8 cellular contexts compared by ENCODE assay signal in genomic region chr3:9914559-9915251, GRCh38. TPM values are rescaled to one million over a fixed set of nuclear protein-coding genes. Genes with fewer than 3 reads are reported as not detected.
A peak's percentile ranks its signal among the peaks of the same experiment; 100 is the strongest.
DNase-seq lines count a peak whose midpoint lies in the region; ATAC-seq and TF ChIP-seq lines count a peak whose summit lies in the region.

No MANE protein-coding gene starts in this region.

- peak overlapping the region; percentile 34 for H3K4me3 Mint-ChIP-seq in CD4-positive, alpha-beta T cell
- H3K4me3 Mint-ChIP-seq in neural crest cell, result peak overlapping the region; percentile 51
- no peak overlapping the region for H3K4me3 Mint-ChIP-seq in activated T-cell treated with anti-CD3 and anti-CD28 coated beads, Interleukin-2, amount 50 U/mL, for 24 hours

- peak overlapping the region; percentile 79 for H3K4me3 ChIP-seq in coronary artery

- peak; percentile 42 for ATAC-seq in CD4-positive, alpha-beta T cell (ENCODE audit: poor library complexity)
- ATAC-seq in HG03066 (IDR thresholded peaks at IDR 0.05; ENCODE audit: low read depth, unreplicated experiment), result peak; percentile 41

- POLR2A ChIA-PET in CD4-positive, alpha-beta T cell (lab: Charles Lee), result interaction anchor here (4.9 kb wide), 1 partner anchor 18 kb away, joined by 32 read pairs; the partner anchor contains the start of gene CRELD1

- H3K9me3 Mint-ChIP-seq in CD4-positive, alpha-beta T cell, result no peaks in the 10 kb centered on the region
- H3K9me3 Mint-ChIP-seq in neural crest cell, result no peaks in the 10 kb centered on the region
- no peaks in the 10 kb centered on the region for H3K9me3 Mint-ChIP-seq in activated T-cell treated with anti-CD3 and anti-CD28 coated beads, Interleukin-2, amount 50 U/mL, for 24 hours

- no peak for DNase-seq in CD4-positive, alpha-beta T cell
- peak; percentile 81 for DNase-seq in coronary artery (ENCODE audit: low spot score)
- DNase-seq in neural crest cell (ENCODE audit: low read depth, low spot score), result no peak
- DNase-seq in ACHN, result no peak
- DNase-seq in OCI-M2 (lab: John Stamatoyannopoulos, UW; ENCODE audit: unreplicated experiment), result no peak
- DNase-seq in activated T-cell treated with anti-CD3 and anti-CD28 coated beads, Interleukin-2, amount 50 U/mL, for 24 hours, result no peak
- DNase-seq in GOT3 (lab: John Stamatoyannopoulos, UW), result no peak

- H3K27ac ChIP-seq in CD4-positive, alpha-beta T cell (ENCODE audit: low read depth, low read length), result no peak overlapping the region
- peak overlapping the region; percentile 80 to 92 for H3K27ac ChIP-seq in coronary artery

- TF ChIP-seq CTCF in CD4-positive, alpha-beta T cell (IDR thresholded peaks at IDR 0.05), result no peak
- TF ChIP-seq CTCF in coronary artery (IDR thresholded peaks at IDR 0.05) (no peak), neural crest cell (conservative IDR thresholded peaks at IDR 0.05) (no peak)

- in situ Hi-C loops in ACHN (cut with HindIII; ENCODE audit: low pct_ligation_motif_present, low pct_unique_long_range_greater_than_20kb, low sequenced_read_pairs), result no loop called here

- no peaks in the 10 kb centered on the region for H3K36me3 Mint-ChIP-seq in CD4-positive, alpha-beta T cell (ENCODE audit: low read depth)
- H3K36me3 Mint-ChIP-seq in neural crest cell (ENCODE audit: low read depth), result no peaks in the 10 kb centered on the region
- no peaks in the 10 kb centered on the region for H3K36me3 Mint-ChIP-seq in activated T-cell treated with anti-CD3 and anti-CD28 coated beads, Interleukin-2, amount 50 U/mL, for 24 hours (ENCODE audit: low read depth)

- no peaks in the 10 kb centered on the region for H3K27me3 Mint-ChIP-seq in CD4-positive, alpha-beta T cell
- H3K27me3 Mint-ChIP-seq in neural crest cell (ENCODE audit: low read depth), result no peaks in the 10 kb centered on the region
- peaks cover 16% of the 10 kb centered on the region for H3K27me3 Mint-ChIP-seq in activated T-cell treated with anti-CD3 and anti-CD28 coated beads, Interleukin-2, amount 50 U/mL, for 24 hours

- H3K27ac Mint-ChIP-seq in CD4-positive, alpha-beta T cell, result no peak overlapping the region
- no peak overlapping the region for H3K27ac Mint-ChIP-seq in neural crest cell (ENCODE audit: unreplicated experiment)
- H3K27ac Mint-ChIP-seq in activated T-cell treated with anti-CD3 and anti-CD28 coated beads, Interleukin-2, amount 50 U/mL, for 24 hours, result no peak overlapping the region

- intact Hi-C loops in CD4-positive, alpha-beta T cell (cut with DNase I, micrococcal nuclease), result no loop called here

- peaks cover 19% of the 10 kb centered on the region for H3K4me1 Mint-ChIP-seq in CD4-positive, alpha-beta T cell (ENCODE audit: low read depth)
- peaks cover 13% of the 10 kb centered on the region for H3K4me1 Mint-ChIP-seq in neural crest cell
- H3K4me1 Mint-ChIP-seq in activated T-cell treated with anti-CD3 and anti-CD28 coated beads, Interleukin-2, amount 50 U/mL, for 24 hours (ENCODE audit: low read depth), result peaks cover 23% of the 10 kb centered on the region

- H3K9me3 ChIP-seq in CD4-positive, alpha-beta T cell (ENCODE audit: control insufficient read depth, low read length), result no peaks in the 10 kb centered on the region

- CTCF ChIA-PET in CD4-positive, alpha-beta T cell (lab: Charles Lee), result no interaction called here

- H3K27me3 ChIP-seq in CD4-positive, alpha-beta T cell (ENCODE audit: control insufficient read depth, insufficient read depth, low read length), result no peaks in the 10 kb centered on the region

RNA-seq across cellular contexts. Expression of gene IL17RC, which starts 2.2 kb away (rescaled TPM):
- total RNA-seq in CD4-positive, alpha-beta T cell, result under 1 TPM; 0.42 to 0.88 TPM
- 6.0 and 7.3 TPM in 2 replicates for total RNA-seq in neural crest cell

RNA-seq across cellular contexts. Expression of gene IL17RE, which starts 12.1 kb away (rescaled TPM):
- 1 to 10 TPM; 1.4 to 1.6 TPM for total RNA-seq in CD4-positive, alpha-beta T cell
- 1.4 and 1.7 TPM in 2 replicates for total RNA-seq in neural crest cell

RNA-seq across cellular contexts. Expression of gene CRELD1, which starts 18.9 kb away (rescaled TPM):
- 10 to 100 TPM; 10.7 to 12.4 TPM for total RNA-seq in CD4-positive, alpha-beta T cell
- total RNA-seq in neural crest cell, result 16.9 and 18.3 TPM in 2 replicates

RNA-seq across cellular contexts. Expression of gene JAGN1, which starts 24.3 kb away (rescaled TPM):
- total RNA-seq in CD4-positive, alpha-beta T cell, result 10 to 100 TPM; 14.4 to 15.1 TPM
- 41.1 TPM in 2 replicates for total RNA-seq in neural crest cell

RNA-seq across cellular contexts. Expression of gene CIDEC, which starts 34.7 kb away (rescaled TPM):
- total RNA-seq in CD4-positive, alpha-beta T cell, result not detected
- not detected in 2 replicates for total RNA-seq in neural crest cell
